In genomic region chr7:29091121-29091601, GRCh38 we compare ENCODE assay signal across 8 cellular contexts. TPM values are rescaled to one million over a fixed set of nuclear protein-coding genes. Genes with fewer than 3 reads are reported as not detected.
DNase-seq lines count a peak whose midpoint lies in the region; ATAC-seq and TF ChIP-seq lines count a peak whose summit lies in the region.

No MANE protein-coding gene starts in this region.

- H3K9me3 Mint-ChIP-seq in chondrocyte (ENCODE audit: low read depth) (no peaks in the 10 kb centered on the region), neural progenitor cell (no peaks in the 10 kb centered on the region)

- H3K4me3 Mint-ChIP-seq in chondrocyte (ENCODE audit: unreplicated experiment) (peak overlapping the region; percentile 52), neural progenitor cell (peak overlapping the region; percentile 23)

- H3K36me3 ChIP-seq in neural progenitor cell: no peaks in the 10 kb centered on the region

- H3K4me1 Mint-ChIP-seq in chondrocyte (ENCODE audit: low read depth): peaks cover 41% of the 10 kb centered on the region
- H3K4me1 Mint-ChIP-seq in neural progenitor cell: peaks cover 47% of the 10 kb centered on the region

- no peak for TF ChIP-seq CTCF in GM12864 (IDR thresholded peaks at IDR 0.05; ENCODE audit: low read depth, low read length, missing control alignments)
- no peak for TF ChIP-seq CTCF in chondrocyte (IDR thresholded peaks at IDR 0.05)
- no peak for TF ChIP-seq CTCF in neural progenitor cell (IDR thresholded peaks at IDR 0.05)

- H3K36me3 Mint-ChIP-seq in chondrocyte (ENCODE audit: low read depth) (no peaks in the 10 kb centered on the region), neural progenitor cell (no peaks in the 10 kb centered on the region)

- no peaks in the 10 kb centered on the region for H3K27me3 ChIP-seq in neural progenitor cell

- no peak overlapping the region for H3K27ac ChIP-seq in neural progenitor cell

- H3K4me3 ChIP-seq in GM12864 (ENCODE audit: low read depth, low read length): peak overlapping the region; percentile 33
- no peak overlapping the region for H3K4me3 ChIP-seq in neural progenitor cell

- H3K27me3 Mint-ChIP-seq in chondrocyte (ENCODE audit: low read depth) (no peaks in the 10 kb centered on the region), neural progenitor cell (ENCODE audit: insufficient read depth, low read depth) (peaks cover 6% of the 10 kb centered on the region)

- H3K4me2 ChIP-seq in neural progenitor cell: peak overlapping the region; percentile 37

- peaks cover 15% of the 10 kb centered on the region for H3K4me1 ChIP-seq in neural progenitor cell

- no peaks in the 10 kb centered on the region for H3F3A ChIP-seq in neural progenitor cell (ENCODE audit: low read depth)

- no peaks in the 10 kb centered on the region for H3K9me3 ChIP-seq in neural progenitor cell (ENCODE audit: low read depth)

- H3K27ac Mint-ChIP-seq in chondrocyte (ENCODE audit: unreplicated experiment) (peak overlapping the region; percentile 76), neural progenitor cell (peak overlapping the region; percentile 84)

- H2AFZ ChIP-seq in neural progenitor cell (replicated peaks): peak overlapping the region; percentile 83

- no peak overlapping the region for H3K9ac ChIP-seq in neural progenitor cell

- H4K20me1 ChIP-seq in neural progenitor cell (ENCODE audit: low read depth): no peaks in the 10 kb centered on the region

- DNase-seq in GM12864 (ENCODE audit: low read depth): no peak
- no peak for DNase-seq in chondrocyte (ENCODE audit: low spot score)
- peak; percentile 15 for DNase-seq in neural progenitor cell (ENCODE audit: low spot score)
- no peak for DNase-seq in cerebellar nuclear complex (lab: John Stamatoyannopoulos, UW)
- DNase-seq in activated CD8-positive, alpha-beta memory T cell treated with anti-CD3 and anti-CD28 coated beads, Interleukin-2, amount 50 U/mL, for 48 hours: no peak

- no peaks in the 10 kb centered on the region for H3K79me2 ChIP-seq in neural progenitor cell (ENCODE audit: low read depth)

- ATAC-seq in HG02973 (IDR thresholded peaks at IDR 0.05; ENCODE audit: unreplicated experiment) (peak; percentile 30), HG03095 (IDR thresholded peaks at IDR 0.05; ENCODE audit: unreplicated experiment) (no peak), GM21360 (IDR thresholded peaks at IDR 0.05; ENCODE audit: unreplicated experiment) (no peak)

RNA-seq across cellular contexts. Expression of gene CPVL, which starts 55.2 kb away (rescaled TPM):
- total RNA-seq in chondrocyte (4.9 to 5.9 TPM (median 5.0 TPM) in 3 replicates), neural progenitor cell (ENCODE audit: low replicate concordance) (40.5 and 56.6 TPM in 2 replicates)
